ENCODE assay signal across 15 cellular contexts in genomic region chr19:6719540-6719861, GRCh38. TPM values are rescaled to one million over a fixed set of nuclear protein-coding genes. Genes with fewer than 3 reads are reported as not detected.
A peak's percentile ranks its signal among the peaks of the same experiment; 100 is the strongest.
DNase-seq lines count a peak whose midpoint lies in the region; ATAC-seq and TF ChIP-seq lines count a peak whose summit lies in the region.
"Had no signal": no experiment of that assay in that cellular context is flagged by ENCODE, and none has a peak within 500 bp of the region (broad histone marks: within the 10 kb centered on the region; RNA-seq: fewer than 3 reads in every experiment).

No MANE protein-coding gene starts in this region.

- H3K4me1 ChIP-seq in RWPE2 (ENCODE audit: insufficient read depth, poor library complexity, severe bottlenecking) (peaks cover 23% of the 10 kb centered on the region), right lobe of liver (peaks cover 0 to 40% (median 6%) of the 10 kb centered on the region in 4 donors), stomach (peaks cover 0 to 38% (median 13%) of the 10 kb centered on the region in 4 donors)

- POLR2A ChIA-PET in CD4-positive, alpha-beta T cell (lab: Charles Lee), result no interaction called here

- H3K9me3 Mint-ChIP-seq in central memory CD8-positive, alpha-beta T cell, result no peaks in the 10 kb centered on the region
- no peaks in the 10 kb centered on the region for H3K9me3 Mint-ChIP-seq in CD4-positive, alpha-beta T cell
- H3K9me3 Mint-ChIP-seq: T-cell had no signal

- H3K4me3 ChIP-seq in RWPE2 (ENCODE audit: severe bottlenecking) (peak overlapping the region; percentile 16), right lobe of liver (peak overlapping the region; percentile 78 to 95 (median 93)), stomach (peak overlapping the region in 3 of 4 donors; percentile 4 to 38 (median 29))
- H3K4me3 ChIP-seq: transverse colon had no signal

- WGBS in right lobe of liver (ENCODE audit: insufficient coverage, low coverage, low lambda C conversion rate, missing lambda C conversion rate), result 44% methylated on average over 4 of the region's 6 CpGs
- 67 to 79% (median 74%) methylated on average over 6 of the region's 6 CpGs for WGBS in stomach, 5 donors

- H3K4me3 Mint-ChIP-seq in central memory CD8-positive, alpha-beta T cell, result no peak overlapping the region
- H3K4me3 Mint-ChIP-seq in CD4-positive, alpha-beta T cell, result no peak overlapping the region
- H3K4me3 Mint-ChIP-seq: nephron, T-cell had no signal

- peaks cover 4% of the 10 kb centered on the region for H3K36me3 Mint-ChIP-seq in central memory CD8-positive, alpha-beta T cell (ENCODE audit: insufficient read depth)
- no peaks in the 10 kb centered on the region for H3K36me3 Mint-ChIP-seq in CD4-positive, alpha-beta T cell (ENCODE audit: low read depth)
- H3K36me3 Mint-ChIP-seq: T-cell had no signal

- H3K4me1 Mint-ChIP-seq in central memory CD8-positive, alpha-beta T cell, result peaks cover 23% of the 10 kb centered on the region
- peaks cover 8% of the 10 kb centered on the region for H3K4me1 Mint-ChIP-seq in CD4-positive, alpha-beta T cell (ENCODE audit: low read depth)

- H3K9me3 ChIP-seq in RWPE2 (ENCODE audit: severe bottlenecking), result no peaks in the 10 kb centered on the region
- no peaks in the 10 kb centered on the region for H3K9me3 ChIP-seq in right lobe of liver
- H3K9me3 ChIP-seq in stomach, result no peaks in the 10 kb centered on the region
- H3K9me3 ChIP-seq in CD4-positive, alpha-beta T cell (ENCODE audit: control insufficient read depth, low read length), result no peaks in the 10 kb centered on the region
- H3K9me3 ChIP-seq: transverse colon had no signal

- TF ChIP-seq CTCF in RWPE2 (IDR thresholded peaks at IDR 0.05; ENCODE audit: poor library complexity, severe bottlenecking) (no peak), right lobe of liver (IDR thresholded peaks at IDR 0.05) (no peak), stomach (IDR thresholded peaks at IDR 0.05) (no peak)
- no peak for TF ChIP-seq CTCF in CD4-positive, alpha-beta T cell (IDR thresholded peaks at IDR 0.05)

- TF ChIP-seq POLR2A in right lobe of liver (IDR thresholded peaks at IDR 0.05) (peak; percentile 54), stomach (IDR thresholded peaks at IDR 0.05) (no peak)

- no peak for TF ChIP-seq EP300 in stomach (IDR thresholded peaks at IDR 0.05)

- H3K27me3 ChIP-seq in RWPE2 (ENCODE audit: insufficient read depth, poor library complexity, severe bottlenecking), result no peaks in the 10 kb centered on the region
- H3K27me3 ChIP-seq in right lobe of liver, result no peaks in the 10 kb centered on the region
- H3K27me3 ChIP-seq in stomach, result peaks cover 0 to 28% (median 0%) of the 10 kb centered on the region in 3 donors
- no peaks in the 10 kb centered on the region for H3K27me3 ChIP-seq in CD4-positive, alpha-beta T cell (ENCODE audit: control insufficient read depth, insufficient read depth, low read length)
- H3K27me3 ChIP-seq: transverse colon had no signal

- H3K27me3 Mint-ChIP-seq in central memory CD8-positive, alpha-beta T cell, result no peaks in the 10 kb centered on the region
- H3K27me3 Mint-ChIP-seq in CD4-positive, alpha-beta T cell, result peaks cover 4% of the 10 kb centered on the region
- H3K27me3 Mint-ChIP-seq: T-cell had no signal

- H3K27ac ChIP-seq in RWPE2 (ENCODE audit: poor library complexity, severe bottlenecking), result peak overlapping the region; percentile 52
- H3K27ac ChIP-seq in right lobe of liver, result peak overlapping the region; percentile 11 to 86 (median 37)
- no peak overlapping the region for H3K27ac ChIP-seq in stomach
- no peak overlapping the region for H3K27ac ChIP-seq in CD4-positive, alpha-beta T cell (ENCODE audit: low read depth, low read length)

- ATAC-seq in RWPE2 (ENCODE audit: low read depth) (no peak), right lobe of liver (no peak), GM19395 (IDR thresholded peaks at IDR 0.05; ENCODE audit: unreplicated experiment) (no peak)
- no peak for ATAC-seq in central memory CD8-positive, alpha-beta T cell (replicated peaks; ENCODE audit: extremely low read depth, poor library complexity, severe bottlenecking)
- no peak for ATAC-seq in CD4-positive, alpha-beta T cell (ENCODE audit: poor library complexity)

- CTCF ChIA-PET in CD4-positive, alpha-beta T cell (lab: Charles Lee), result no interaction called here

- peak overlapping the region; percentile 2 for H3K27ac Mint-ChIP-seq in central memory CD8-positive, alpha-beta T cell (ENCODE audit: low read depth)
- no peak overlapping the region for H3K27ac Mint-ChIP-seq in CD4-positive, alpha-beta T cell
- H3K27ac Mint-ChIP-seq: nephron had no signal

- H3K36me3 ChIP-seq in RWPE2 (ENCODE audit: low read depth) (peaks cover 13% of the 10 kb centered on the region), right lobe of liver (peaks cover 0 to 26% (median 16%) of the 10 kb centered on the region in 4 donors), stomach (no peaks in the 10 kb centered on the region)
- H3K36me3 ChIP-seq: transverse colon had no signal

- DNase-seq in RWPE2 (ENCODE audit: low spot score) (no peak), right lobe of liver (no peak), stomach (no peak), HuH-7 (ENCODE audit: low spot score) (no peak)
- DNase-seq in central memory CD8-positive, alpha-beta T cell (ENCODE audit: low spot score in 2 of 2), result no peak
- DNase-seq in CD4-positive, alpha-beta T cell, result no peak
- DNase-seq: activated gamma-delta T cell treated with Interleukin-2 at 50 U/mL for 16 hours, NCI-H1105 treated with DMSO at 0.1 percent for 48 hours, transverse colon had no signal

- intact Hi-C loops in right lobe of liver (cut with DNase I) (no loop called here), stomach (cut with DNase I; ENCODE audit: low total_unique reads) (no loop called here)
- intact Hi-C loops in CD4-positive, alpha-beta T cell (cut with DNase I, micrococcal nuclease), result loop anchor here in 1 of 2 experiments (5.0 kb wide), 1 partner anchor 37 kb away; no protein-coding TSS in a partner anchor

RNA-seq across cellular contexts. Expression of gene C3, which starts 0.9 kb away (rescaled TPM):
- total RNA-seq in right lobe of liver (over 10,000 TPM; 10,569 to 17,502 (median 15,749) TPM), stomach (1,000 to 10,000 TPM in 1 of 5 donors, 100 to 1,000 TPM in 2, 10 to 100 TPM in 2; 35.3 to 1,672 (median 430) TPM)
- polyA plus RNA-seq in stomach, result 100 to 1,000 TPM in 1 of 3 donors, 10 to 100 TPM in 2; 22.8 to 367 (median 75.0) TPM
- under 1 TPM in 1 of 2 experiments, not detected in 1; 0.55 TPM for total RNA-seq in CD4-positive, alpha-beta T cell

RNA-seq across cellular contexts. Expression of gene GPR108, which starts 17.9 kb away (rescaled TPM):
- total RNA-seq in right lobe of liver, result 10 to 100 TPM; 22.3 to 53.0 (median 41.3) TPM
- 10 to 100 TPM; 28.1 to 78.6 (median 54.2) TPM for total RNA-seq in stomach
- polyA plus RNA-seq in stomach, result 100 to 1,000 TPM in 1 of 3 donors, 10 to 100 TPM in 2; 59.9 to 132 (median 64.4) TPM
- total RNA-seq in CD4-positive, alpha-beta T cell, result 10 to 100 TPM; 34.5 to 36.6 TPM

RNA-seq across cellular contexts. Expression of gene TRIP10, which starts 20.0 kb away (rescaled TPM):
- total RNA-seq in right lobe of liver, result 10 to 100 TPM in 2 of 6 experiments, 1 to 10 TPM in 4; 7.5 to 14.9 (median 9.3) TPM
- 10 to 100 TPM; 30.1 to 91.5 (median 86.9) TPM for total RNA-seq in stomach
- 100 to 1,000 TPM in 1 of 3 donors, 10 to 100 TPM in 2; 44.9 to 111 (median 46.8) TPM for polyA plus RNA-seq in stomach
- total RNA-seq in CD4-positive, alpha-beta T cell, result 1 to 10 TPM; 1.6 to 1.9 TPM

RNA-seq across cellular contexts. Expression of gene SH2D3A, which starts 47.7 kb away (rescaled TPM):
- 1 to 10 TPM in 4 of 6 experiments, under 1 TPM in 2; 0.72 to 2.3 (median 1.3) TPM for total RNA-seq in right lobe of liver
- total RNA-seq in stomach, result 10 to 100 TPM in 4 of 5 donors, 1 to 10 TPM in 1; 8.8 to 71.3 (median 43.0) TPM
- 10 to 100 TPM; 19.9 to 23.6 (median 20.2) TPM for polyA plus RNA-seq in stomach
- 10 to 100 TPM; 39.2 to 41.3 TPM for total RNA-seq in CD4-positive, alpha-beta T cell
- total RNA-seq: fibroblast of lung, H4, Right ventricle myocardium inferior had no signal
- polyA plus RNA-seq: fibroblast of lung had no signal

RNA-seq across cellular contexts. Expression of gene TNFSF14, which starts 49.5 kb away (rescaled TPM):
- total RNA-seq in right lobe of liver, result 10 to 100 TPM in 3 of 6 experiments, 1 to 10 TPM in 3; 6.4 to 71.1 (median 14.6) TPM
- 10 to 100 TPM in 1 of 5 donors, 1 to 10 TPM in 1, under 1 TPM in 1, not detected in 2; 0.14 to 60.1 (median 1.1) TPM for total RNA-seq in stomach
- polyA plus RNA-seq in stomach, result 1 to 10 TPM in 1 of 3 donors, under 1 TPM in 2; 0.56 to 1.1 (median 0.60) TPM
- 1 to 10 TPM; 2.5 to 2.6 TPM for total RNA-seq in CD4-positive, alpha-beta T cell
- total RNA-seq: fibroblast of lung had no signal
- polyA plus RNA-seq: fibroblast of lung had no signal

Comparison
In these comparisons a context has a peak if more than half of its experiments do, and no peak if none do; other contexts are left out.
1. H3K27ac ChIP-seq: peak in RWPE2 (single experiment) and right lobe of liver (3 of 3); none in stomach (0 of 5) and CD4-positive, alpha-beta T cell (single experiment).
2. H3K4me3 ChIP-seq: peak in every context shown above with its lines; median percentile 93 in right lobe of liver; 29 in stomach; 16 in RWPE2.
3. RNA of gene C3, which starts 0.9 kb away (total RNA-seq): 10,569 to 17,502 TPM in right lobe of liver and 35.3 to 1,672 TPM in stomach; 0.55 TPM in CD4-positive, alpha-beta T cell; every median in the first group is over 10 times any median in the second.